11 cellular contexts compared by ENCODE assay signal in genomic region chr10:3906511-3907111, GRCh38.
A peak's percentile ranks its signal among the peaks of the same experiment; 100 is the strongest.
DNase-seq lines count a peak whose midpoint lies in the region; ATAC-seq and TF ChIP-seq lines count a peak whose summit lies in the region.
"Had no signal": no experiment of that assay in that cellular context is flagged by ENCODE, and none has a peak within 500 bp of the region (broad histone marks: within the 10 kb centered on the region; RNA-seq: fewer than 3 reads in every experiment).

No MANE protein-coding gene starts in this region.

- H3K4me3 ChIP-seq in ACC112 (ENCODE audit: low read depth, low read length) (peak overlapping the region; percentile 35; the same call in 1 of the 2 replicates), PC-3 (ENCODE audit: low read length) (peak overlapping the region; percentile 21; the same call in 1 of the 2 replicates), esophagus squamous epithelium (no peak overlapping the region)
- H3K4me3 ChIP-seq: neural progenitor cell had no signal

- H3K79me2 ChIP-seq in ACC112 (ENCODE audit: control insufficient read depth, insufficient read depth, low read length, unreplicated experiment) (no peaks in the 10 kb centered on the region), PC-3 (ENCODE audit: low read length) (no peaks in the 10 kb centered on the region)

- H3K4me3 Mint-ChIP-seq in naive B cell: peak overlapping the region in 1 of 8 donors; percentile 54
- no peak overlapping the region for H3K4me3 Mint-ChIP-seq in activated CD4-positive, alpha-beta memory T cell treated with anti-CD3 and anti-CD28 coated beads for 36 hours
- H3K4me3 Mint-ChIP-seq: neural progenitor cell had no signal

- H3K27me3 Mint-ChIP-seq in naive B cell: no peaks in the 10 kb centered on the region
- no peaks in the 10 kb centered on the region for H3K27me3 Mint-ChIP-seq in activated CD4-positive, alpha-beta memory T cell treated with anti-CD3 and anti-CD28 coated beads for 36 hours

- H3K4me1 ChIP-seq in ACC112 (ENCODE audit: control insufficient read depth, insufficient read depth, low read length, unreplicated experiment): peaks cover 35% of the 10 kb centered on the region
- H3K4me1 ChIP-seq in PC-3 (ENCODE audit: insufficient read depth, low read length): peaks cover 27% of the 10 kb centered on the region
- peaks cover 6 to 18% (median 7%) of the 10 kb centered on the region in 3 donors for H3K4me1 ChIP-seq in esophagus squamous epithelium

- peak overlapping the region; percentile 72 for H3K9ac ChIP-seq in PC-3 (ENCODE audit: low read length)
- H3K9ac ChIP-seq: neural progenitor cell had no signal

- peak; percentile 84 for ATAC-seq in PC-3
- no peak for ATAC-seq in naive B cell (ENCODE audit: low read depth in 2 of 2)
- ATAC-seq in HG03108 (IDR thresholded peaks at IDR 0.05; ENCODE audit: unreplicated experiment): no peak

- H3K36me3 ChIP-seq in ACC112 (ENCODE audit: insufficient read depth, low read length) (no peaks in the 10 kb centered on the region), PC-3 (ENCODE audit: low read depth, low read length) (no peaks in the 10 kb centered on the region), esophagus squamous epithelium (no peaks in the 10 kb centered on the region)
- H3K36me3 ChIP-seq: neural progenitor cell had no signal

- CTCF ChIA-PET in PC-3 (lab: Charles Lee): no interaction called here
- CTCF ChIA-PET in activated CD4-positive, alpha-beta memory T cell treated with anti-CD3 and anti-CD28 coated beads for 36 hours (lab: Charles Lee): interaction anchor here (0.8 to 1.0 kb wide), 2 partner anchors 30 to 54 kb away, joined by 3 read pairs; no protein-coding TSS in a partner anchor

- no peak for TF ChIP-seq POLR2A in esophagus squamous epithelium (IDR thresholded peaks at IDR 0.05)

- intact Hi-C loops in PC-3 (cut with micrococcal nuclease) (no loop called here), esophagus squamous epithelium (cut with DNase I) (no loop called here)
- intact Hi-C loops in activated CD4-positive, alpha-beta memory T cell treated with anti-CD3 and anti-CD28 coated beads for 36 hours (cut with micrococcal nuclease): no loop called here

- peak overlapping the region; percentile 71 for H3K4me2 ChIP-seq in PC-3 (ENCODE audit: low read length)
- H3K4me2 ChIP-seq: neural progenitor cell had no signal

- H3K27ac Mint-ChIP-seq in naive B cell: peak overlapping the region; percentile 10 to 96 (median 68)
- H3K27ac Mint-ChIP-seq in activated CD4-positive, alpha-beta memory T cell treated with anti-CD3 and anti-CD28 coated beads for 36 hours: no peak overlapping the region
- H3K27ac Mint-ChIP-seq: neural progenitor cell had no signal

- 55 to 70% methylated on average over 17 of the region's 17 CpGs for WGBS in esophagus squamous epithelium, 2 donors

- H3K9me2 ChIP-seq in PC-3 (replicated peaks; ENCODE audit: low read length): no peaks in the 10 kb centered on the region

- H3F3A ChIP-seq in PC-3 (ENCODE audit: low read length, unreplicated experiment): no peaks in the 10 kb centered on the region

- H3K4me1 Mint-ChIP-seq in naive B cell: peaks cover 32 to 54% (median 37%) of the 10 kb centered on the region in 3 donors
- H3K4me1 Mint-ChIP-seq in activated CD4-positive, alpha-beta memory T cell treated with anti-CD3 and anti-CD28 coated beads for 36 hours (ENCODE audit: low read depth): peaks cover 23% of the 10 kb centered on the region

- H3K36me3 Mint-ChIP-seq in naive B cell: no peaks in the 10 kb centered on the region
- H3K36me3 Mint-ChIP-seq in activated CD4-positive, alpha-beta memory T cell treated with anti-CD3 and anti-CD28 coated beads for 36 hours: no peaks in the 10 kb centered on the region
- H3K36me3 Mint-ChIP-seq: neural progenitor cell had no signal

- H3K27ac ChIP-seq in ACC112 (ENCODE audit: low read depth, low read length): peak overlapping the region; percentile 90
- H3K27ac ChIP-seq in PC-3 (ENCODE audit: low read length): peak overlapping the region; percentile 92
- H3K27ac ChIP-seq in esophagus squamous epithelium: peak overlapping the region; percentile 53 to 83 (median 70)
- H3K27ac ChIP-seq: neural progenitor cell had no signal

- BruUV-seq in PC-3 (replicated peaks; lab: Mats Ljungman, UMichigan): no TSS peak

- H3K27me3 ChIP-seq in ACC112 (ENCODE audit: insufficient read depth, low read length) (no peaks in the 10 kb centered on the region), PC-3 (ENCODE audit: low read length) (no peaks in the 10 kb centered on the region), esophagus squamous epithelium (no peaks in the 10 kb centered on the region)
- H3K27me3 ChIP-seq: neural progenitor cell had no signal

- H3K9me3 Mint-ChIP-seq in naive B cell: peaks cover 0 to 6% (median 0%) of the 10 kb centered on the region in 7 donors
- H3K9me3 Mint-ChIP-seq in activated CD4-positive, alpha-beta memory T cell treated with anti-CD3 and anti-CD28 coated beads for 36 hours: no peaks in the 10 kb centered on the region

- POLR2A ChIA-PET in PC-3 (lab: Charles Lee; ENCODE audit: unreplicated experiment): no interaction called here
- POLR2A ChIA-PET in activated CD4-positive, alpha-beta memory T cell treated with anti-CD3 and anti-CD28 coated beads for 36 hours (lab: Charles Lee): no interaction called here

- peak overlapping the region; percentile 73 for H2AFZ ChIP-seq in ACC112 (ENCODE audit: low read length, unreplicated experiment)
- peak overlapping the region; percentile 51; the same call in 1 of the 2 replicates for H2AFZ ChIP-seq in PC-3 (ENCODE audit: low read length)
- H2AFZ ChIP-seq: neural progenitor cell had no signal

- DNase-seq in PC-3 (peak; percentile 69), esophagus squamous epithelium (lab: John Stamatoyannopoulos, UW) (no peak), naive B cell (no peak), NCI-H2196 treated with DMSO at 0.1 percent for 48 hours (lab: John Stamatoyannopoulos, UW; ENCODE audit: unreplicated experiment) (no peak), amygdala (lab: John Stamatoyannopoulos, UW) (no peak)
- DNase-seq in activated CD4-positive, alpha-beta memory T cell treated with anti-CD3 and anti-CD28 coated beads for 36 hours: no peak
- DNase-seq: activated CD8-positive, alpha-beta memory T cell treated with anti-CD3 and anti-CD28 coated beads for 24 hours; NCI-H187 had no signal

- H3K9me3 ChIP-seq in PC-3 (ENCODE audit: low read length): no peaks in the 10 kb centered on the region
- H3K9me3 ChIP-seq in esophagus squamous epithelium: no peaks in the 10 kb centered on the region

- H4K20me1 ChIP-seq in PC-3 (ENCODE audit: low read length): no peaks in the 10 kb centered on the region

- TF ChIP-seq CTCF in PC-3 (conservative IDR thresholded peaks at IDR 0.05; ENCODE audit: low read depth, low read length) (no peak), esophagus squamous epithelium (IDR thresholded peaks at IDR 0.05) (no peak)

Comparison
In these comparisons a context has a peak if more than half of its experiments do, and no peak if none do; other contexts are left out.
1. H3K4me3 ChIP-seq: peak in ACC112 (single experiment) and PC-3 (single experiment); none in esophagus squamous epithelium (0 of 4).
2. Peak in every context shown above with its lines, with median percentiles within 50 percentile points of each other: H3K27ac ChIP-seq.